Comparison of ENCODE assay signal across 17 cellular contexts in the genomic region with DNA sequence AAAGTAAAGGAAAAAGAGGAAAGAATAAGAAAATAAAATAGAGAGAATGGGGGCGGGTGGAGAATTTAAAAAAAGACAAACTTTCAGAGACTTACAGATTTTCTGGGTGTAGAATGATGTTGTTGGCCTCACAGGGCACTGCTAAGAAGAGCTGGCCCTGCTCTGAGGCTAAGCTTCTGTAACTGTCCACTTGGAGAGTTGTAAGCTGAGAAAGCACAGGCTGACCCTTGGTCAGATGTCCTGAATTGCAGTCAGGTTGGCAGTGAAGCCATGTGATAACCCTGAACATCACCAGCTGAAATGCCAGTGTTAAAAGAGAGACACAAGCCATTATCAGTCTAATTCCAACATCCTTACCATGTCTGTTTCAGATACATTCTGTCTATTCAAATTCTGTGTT.
DNase-seq lines count a peak whose midpoint lies in the region; ATAC-seq and TF ChIP-seq lines count a peak whose summit lies in the region.
"Had no signal": no experiment of that assay in that cellular context is flagged by ENCODE, and none has a peak within 500 bp of the region (broad histone marks: within the 10 kb centered on the region; RNA-seq: fewer than 3 reads in every experiment).

No MANE protein-coding gene starts in this region.

- peaks cover 91% of the 10 kb centered on the region for H3K4me1 ChIP-seq in OCI-LY3 (ENCODE audit: low read length)
- H3K4me1 ChIP-seq: A549, BLaER1, HAP-1 had no signal

- no peaks in the 10 kb centered on the region for H3K27me3 Mint-ChIP-seq in T-helper 2 cell treated with Interferon-gamma antibody and Interleukin-4, amounts not matched to agents 5 μg/mL and 100 μg/mL, for 36 hours (ENCODE audit: low read depth)
- H3K27me3 Mint-ChIP-seq: CD4-positive, alpha-beta memory T cell had no signal

- H4K20me1 ChIP-seq in OCI-LY3 (ENCODE audit: insufficient read depth, low read length) = no peaks in the 10 kb centered on the region
- H4K20me1 ChIP-seq: BLaER1 had no signal

- no peaks in the 10 kb centered on the region for H3K9me3 ChIP-seq in OCI-LY3 (ENCODE audit: insufficient read depth, low read length)
- H3K9me3 ChIP-seq: BLaER1, HAP-1 had no signal

- peaks cover 8% of the 10 kb centered on the region for H3K36me3 ChIP-seq in OCI-LY3 (replicated peaks; ENCODE audit: low read depth, low read length)
- H3K36me3 ChIP-seq: BLaER1, HAP-1 had no signal

- peak overlapping the region; percentile 97 for H3K27ac ChIP-seq in OCI-LY3 (ENCODE audit: low read length)
- H3K27ac ChIP-seq: 22Rv1, A549, BLaER1, HL-60 had no signal

- H3K27ac Mint-ChIP-seq in T-helper 2 cell treated with Interferon-gamma antibody and Interleukin-4, amounts not matched to agents 5 μg/mL and 100 μg/mL, for 36 hours = no peak overlapping the region
- H3K27ac Mint-ChIP-seq: CD14-positive monocyte; CD4-positive, alpha-beta memory T cell had no signal

- H3K4me1 Mint-ChIP-seq in T-helper 2 cell treated with Interferon-gamma antibody and Interleukin-4, amounts not matched to agents 5 μg/mL and 100 μg/mL, for 36 hours (ENCODE audit: low read depth) = no peaks in the 10 kb centered on the region
- H3K4me1 Mint-ChIP-seq: CD14-positive monocyte; CD4-positive, alpha-beta memory T cell had no signal

- peak; percentile 44 to 48 for ATAC-seq in left cardiac atrium
- no peak for ATAC-seq in left ventricle myocardium superior
- peak; percentile 75 for ATAC-seq in left lobe of liver
- no peak for ATAC-seq in HG03175 (IDR thresholded peaks at IDR 0.05; ENCODE audit: unreplicated experiment)
- ATAC-seq: A549 had no signal

- no peak overlapping the region for H3K4me3 Mint-ChIP-seq in T-helper 2 cell treated with Interferon-gamma antibody and Interleukin-4, amounts not matched to agents 5 μg/mL and 100 μg/mL, for 36 hours
- H3K4me3 Mint-ChIP-seq: CD14-positive monocyte; CD4-positive, alpha-beta memory T cell had no signal

- DNase-seq in left cardiac atrium (no peak), left ventricle myocardium superior (no peak), left lobe of liver (ENCODE audit: low spot score) (no peak), NCI-H1092 (lab: John Stamatoyannopoulos, UW) (no peak)
- no peak for DNase-seq in T-helper 2 cell treated with Interferon-gamma antibody and Interleukin-4, amounts not matched to agents 5 μg/mL and 100 μg/mL, for 36 hours (ENCODE audit: low spot score)
- DNase-seq: CD4-positive, alpha-beta memory T cell; DMS153; DMS79; GDM1 had no signal

- peak overlapping the region; percentile 93 for H3K9ac ChIP-seq in OCI-LY3 (ENCODE audit: low read length)
- H3K9ac ChIP-seq: BLaER1 had no signal

- H3K27me3 ChIP-seq in OCI-LY3 (ENCODE audit: low read depth, low read length) = no peaks in the 10 kb centered on the region
- H3K27me3 ChIP-seq: BLaER1 had no signal

- intact Hi-C loops in left cardiac atrium (cut with DNase I) = no loop called here
- intact Hi-C loops in left ventricle myocardium superior (cut with micrococcal nuclease) = no loop called here

- peak overlapping the region; percentile 36; the same call in 1 of the 2 replicates for H2AFZ ChIP-seq in OCI-LY3 (ENCODE audit: low read depth, low read length)

- H3K79me2 ChIP-seq in OCI-LY3 (ENCODE audit: low read length) = no peaks in the 10 kb centered on the region; the same call in 1 of the 2 replicates

- no peak overlapping the region for H3K4me3 ChIP-seq in OCI-LY3 (ENCODE audit: low read length)
- H3K4me3 ChIP-seq: A549, BLaER1, HAP-1 had no signal

- H3K9me3 Mint-ChIP-seq in T-helper 2 cell treated with Interferon-gamma antibody and Interleukin-4, amounts not matched to agents 5 μg/mL and 100 μg/mL, for 36 hours = peaks cover 17% of the 10 kb centered on the region

- H3K4me2 ChIP-seq in OCI-LY3 (ENCODE audit: low read length) = 0 out of 2 replicates have a peak overlapping the region, but pooled peaks have one; percentile 67
- H3K4me2 ChIP-seq: A549, BLaER1 had no signal

- no peaks in the 10 kb centered on the region for H3K36me3 Mint-ChIP-seq in T-helper 2 cell treated with Interferon-gamma antibody and Interleukin-4, amounts not matched to agents 5 μg/mL and 100 μg/mL, for 36 hours (ENCODE audit: low read depth)
- H3K36me3 Mint-ChIP-seq: CD14-positive monocyte; CD4-positive, alpha-beta memory T cell had no signal

- no peak for TF ChIP-seq CTCF in OCI-LY3 (IDR thresholded peaks at IDR 0.05; ENCODE audit: low read depth, low read length)

Comparison
In these comparisons a context has a peak if more than half of its experiments do, and no peak if none do; other contexts are left out.
1. ATAC-seq: peak in left cardiac atrium (2 of 2) and left lobe of liver (single experiment); none in left ventricle myocardium superior (single experiment) and HG03175 (single experiment).